ENCODE assay signal across 15 cellular contexts in the genomic region with DNA sequence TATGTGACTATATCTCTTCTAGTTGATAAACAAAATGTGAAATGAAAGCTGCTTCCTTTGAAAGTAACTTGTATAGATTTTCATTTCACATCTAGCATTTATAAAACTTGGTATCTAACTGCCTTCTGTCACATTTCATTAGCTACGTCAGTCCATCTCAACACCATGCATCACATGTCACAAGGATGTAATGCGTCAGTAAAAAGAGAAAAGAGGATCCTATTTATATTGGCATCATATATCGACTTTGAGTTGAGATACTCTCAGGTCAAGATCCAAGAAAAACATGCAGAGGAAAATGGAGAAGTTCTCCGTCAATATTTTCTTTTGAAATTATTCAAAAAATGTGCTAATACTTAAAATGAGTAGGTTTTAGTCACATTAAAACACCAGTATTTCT.
DNase-seq lines count a peak whose midpoint lies in the region; ATAC-seq, FAIRE-seq and TF ChIP-seq lines count a peak whose summit lies in the region.
"Had no signal": no experiment of that assay in that cellular context is flagged by ENCODE, and none has a peak within 500 bp of the region (broad histone marks: within the 10 kb centered on the region; RNA-seq: fewer than 3 reads in every experiment).

No MANE protein-coding gene starts in this region.

- TF ChIP-seq CTCF in astrocyte (IDR thresholded peaks at IDR 0.05; ENCODE audit: insufficient read depth, low read depth, low read length) (no peak), endothelial cell of umbilical vein (IDR thresholded peaks at IDR 0.05; ENCODE audit: extremely low read depth in 1 of 2, insufficient read depth in 1 of 2, low read depth in 1 of 2, low read length in 2 of 2) (no peak), natural killer cell (IDR thresholded peaks at IDR 0.05) (no peak)

- no peaks in the 10 kb centered on the region for H3K9me1 ChIP-seq in endothelial cell of umbilical vein (replicated peaks; ENCODE audit: control insufficient read depth, extremely low read depth, insufficient read depth, low read length)

- H3K4me2 ChIP-seq in astrocyte (ENCODE audit: low read length): no peak overlapping the region
- no peak overlapping the region for H3K4me2 ChIP-seq in endothelial cell of umbilical vein (ENCODE audit: insufficient read depth, low read length)
- H3K4me2 ChIP-seq: GM23338 had no signal

- H3K4me3 Mint-ChIP-seq in astrocyte (ENCODE audit: unreplicated experiment) (no peak overlapping the region), natural killer cell (no peak overlapping the region)
- H3K4me3 Mint-ChIP-seq: CD4-positive, alpha-beta memory T cell; GM23338 had no signal

- no peak for TF ChIP-seq POLR2A in endothelial cell of umbilical vein (IDR thresholded peaks at IDR 0.05; ENCODE audit: low read depth, low read length)

- H3K4me1 Mint-ChIP-seq in astrocyte (ENCODE audit: low read depth, unreplicated experiment) (peaks cover 4% of the 10 kb centered on the region), natural killer cell (no peaks in the 10 kb centered on the region)
- H3K4me1 Mint-ChIP-seq: CD4-positive, alpha-beta memory T cell had no signal

- H3K4me1 ChIP-seq in astrocyte (ENCODE audit: insufficient read depth, low read length): peaks cover 6% of the 10 kb centered on the region
- no peaks in the 10 kb centered on the region for H3K4me1 ChIP-seq in endothelial cell of umbilical vein (ENCODE audit: control insufficient read depth, extremely low read depth, insufficient read depth, low read length)
- H3K4me1 ChIP-seq: BE2C, HAP-1 had no signal

- H3K9ac ChIP-seq in astrocyte (ENCODE audit: low read length): no peak overlapping the region
- no peak overlapping the region for H3K9ac ChIP-seq in endothelial cell of umbilical vein (replicated peaks; ENCODE audit: extremely low read depth, insufficient read depth, low read length)

- DNase-seq in astrocyte (ENCODE audit: low read depth): peak; percentile 6
- DNase-seq in brain pericyte (ENCODE audit: low read depth, low spot score): peak; percentile 86
- DNase-seq in endothelial cell of umbilical vein (ENCODE audit: low read depth, low spot score): peak; percentile 82
- DNase-seq in smooth muscle cell of the brain vasculature (ENCODE audit: low read depth, low spot score): peak; percentile 47
- no peak for DNase-seq in SKM-1 treated with dmso at 0.1 percent for 144 hours (lab: John Stamatoyannopoulos, UW; ENCODE audit: unreplicated experiment)
- DNase-seq in natural killer cell: no peak
- DNase-seq: BE2C; CD4-positive, alpha-beta memory T cell; DMS79 had no signal

- no TSS peak for BruUV-seq in endothelial cell of umbilical vein (replicated peaks; lab: Mats Ljungman, UMichigan)

- CTCF ChIA-PET in endothelial cell of umbilical vein (lab: Charles Lee): interaction anchor here (1.7 kb wide), 1 partner anchor 190 kb away, joined by 4 read pairs; no protein-coding TSS in a partner anchor

- no peaks in the 10 kb centered on the region for H3K9me3 ChIP-seq in astrocyte (ENCODE audit: insufficient read depth, low read depth, low read length)
- no peaks in the 10 kb centered on the region for H3K9me3 ChIP-seq in endothelial cell of umbilical vein (replicated peaks; ENCODE audit: control insufficient read depth, insufficient read depth, low read length)
- H3K9me3 ChIP-seq: BE2C, HAP-1 had no signal

- no peak overlapping the region for H3K4me3 ChIP-seq in astrocyte (ENCODE audit: insufficient read depth, low read depth, low read length)
- no peak overlapping the region for H3K4me3 ChIP-seq in endothelial cell of umbilical vein (replicated peaks in 1 of 3; ENCODE audit: insufficient read depth in 1 of 3, low read depth in 1 of 3, low read length in 3 of 3)
- H3K4me3 ChIP-seq: GM12878, GM23338, HAP-1 had no signal

- intact Hi-C loops in endothelial cell of umbilical vein (cut with micrococcal nuclease) (loop anchor here (10.0 kb wide), 1 partner anchor 1115 kb away; no protein-coding TSS in a partner anchor), natural killer cell (cut with micrococcal nuclease) (no loop called here)

- FAIRE-seq in astrocyte (lab: Jason Lieb, UNC): peak; percentile 52
- FAIRE-seq in endothelial cell of umbilical vein (lab: Jason Lieb, UNC): no peak
- FAIRE-seq: GM12878, GM18507 had no signal

- dilution Hi-C loops in endothelial cell of umbilical vein (cut with MboI; ENCODE audit: extremely low pct_ligation_motif_present, low sequenced_read_pairs): no loop called here

- no peak overlapping the region for H3K27ac Mint-ChIP-seq in astrocyte (ENCODE audit: unreplicated experiment)
- no peak overlapping the region for H3K27ac Mint-ChIP-seq in natural killer cell
- H3K27ac Mint-ChIP-seq: CD4-positive, alpha-beta memory T cell; GM23338 had no signal

- no peaks in the 10 kb centered on the region for H3K36me3 ChIP-seq in astrocyte (ENCODE audit: insufficient read depth, low read length)
- H3K36me3 ChIP-seq in endothelial cell of umbilical vein (ENCODE audit: control insufficient read depth in 2 of 2, extremely low read depth in 1 of 2, insufficient read depth in 2 of 2, low read length in 2 of 2): no peaks in the 10 kb centered on the region
- H3K36me3 ChIP-seq: BE2C, HAP-1 had no signal

- H4K20me1 ChIP-seq in astrocyte (ENCODE audit: insufficient read depth, low read length): no peaks in the 10 kb centered on the region
- H4K20me1 ChIP-seq in endothelial cell of umbilical vein (replicated peaks; ENCODE audit: control insufficient read depth, extremely low read depth, insufficient read depth, low read length): no peaks in the 10 kb centered on the region

- H3K27me3 Mint-ChIP-seq in astrocyte (ENCODE audit: low read depth, unreplicated experiment): no peaks in the 10 kb centered on the region
- H3K27me3 Mint-ChIP-seq in natural killer cell (ENCODE audit: low read depth in 2 of 2): no peaks in the 10 kb centered on the region
- H3K27me3 Mint-ChIP-seq: CD4-positive, alpha-beta memory T cell had no signal

- no peaks in the 10 kb centered on the region for H3K9me3 Mint-ChIP-seq in astrocyte (ENCODE audit: unreplicated experiment)
- peaks cover 2 to 3% of the 10 kb centered on the region in 2 donors for H3K9me3 Mint-ChIP-seq in natural killer cell
- H3K9me3 Mint-ChIP-seq: GM23338 had no signal

- H3K27ac ChIP-seq in astrocyte (ENCODE audit: low read depth, low read length) (no peak overlapping the region), endothelial cell of umbilical vein (ENCODE audit: insufficient read depth, low read depth, low read length) (no peak overlapping the region)
- H3K27ac ChIP-seq: C4-2B had no signal

- H2AFZ ChIP-seq in astrocyte (ENCODE audit: low read depth, low read length) (no peak overlapping the region), endothelial cell of umbilical vein (ENCODE audit: low read depth, low read length) (peak overlapping the region; percentile 45)
- H2AFZ ChIP-seq: GM23338 had no signal

- H3K79me2 ChIP-seq in astrocyte (ENCODE audit: insufficient read depth, low read length) (no peaks in the 10 kb centered on the region), endothelial cell of umbilical vein (ENCODE audit: control insufficient read depth, insufficient read depth, low read length) (no peaks in the 10 kb centered on the region)

- POLR2A ChIA-PET in endothelial cell of umbilical vein (lab: Charles Lee): no interaction called here

- no peaks in the 10 kb centered on the region for H3K36me3 Mint-ChIP-seq in astrocyte (ENCODE audit: low read depth, unreplicated experiment)
- no peaks in the 10 kb centered on the region for H3K36me3 Mint-ChIP-seq in natural killer cell
- H3K36me3 Mint-ChIP-seq: CD4-positive, alpha-beta memory T cell had no signal

- no peaks in the 10 kb centered on the region for H3K27me3 ChIP-seq in astrocyte (ENCODE audit: insufficient read depth, low read length)
- H3K27me3 ChIP-seq in endothelial cell of umbilical vein (ENCODE audit: control insufficient read depth in 2 of 2, insufficient read depth in 2 of 2, low read length in 2 of 2): no peaks in the 10 kb centered on the region
- H3K27me3 ChIP-seq: BE2C had no signal

- no peak for ATAC-seq in natural killer cell
- no peak for ATAC-seq in GM18868 (IDR thresholded peaks at IDR 0.05; ENCODE audit: unreplicated experiment)
- ATAC-seq: GM12878, GM23338 had no signal

TF ChIP-seq in endothelial cell of umbilical vein, 7 proteins besides CTCF, POLR2A, EP300 and RAD21:
- no peak for TF ChIP-seq MAX (IDR thresholded peaks at IDR 0.05; ENCODE audit: insufficient read depth, insufficient read length)
- no peak for TF ChIP-seq EZH2 (IDR thresholded peaks at IDR 0.05; ENCODE audit: borderline replicate concordance, low read depth, low read length, severe bottlenecking)
- TF ChIP-seq FOS (IDR thresholded peaks at IDR 0.05; ENCODE audit: borderline replicate concordance, insufficient read depth, low read length): no peak
- no peak for TF ChIP-seq GATA2 (IDR thresholded peaks at IDR 0.05; ENCODE audit: insufficient read depth, insufficient read length, low read depth, low read length)
- no peak for TF ChIP-seq MYC (IDR thresholded peaks at IDR 0.05; ENCODE audit: low read depth, low read length)

Comparison
In these comparisons a context has a peak if more than half of its experiments do, and no peak if none do; other contexts are left out.
1. DNase-seq: peak in astrocyte (single experiment), brain pericyte (single experiment), endothelial cell of umbilical vein (single experiment) and smooth muscle cell of the brain vasculature (single experiment); none in SKM-1 treated with dmso at 0.1 percent for 144 hours (single experiment) and natural killer cell (single experiment).